Comparison of ENCODE assay signal across 19 cellular contexts in the genomic region with DNA sequence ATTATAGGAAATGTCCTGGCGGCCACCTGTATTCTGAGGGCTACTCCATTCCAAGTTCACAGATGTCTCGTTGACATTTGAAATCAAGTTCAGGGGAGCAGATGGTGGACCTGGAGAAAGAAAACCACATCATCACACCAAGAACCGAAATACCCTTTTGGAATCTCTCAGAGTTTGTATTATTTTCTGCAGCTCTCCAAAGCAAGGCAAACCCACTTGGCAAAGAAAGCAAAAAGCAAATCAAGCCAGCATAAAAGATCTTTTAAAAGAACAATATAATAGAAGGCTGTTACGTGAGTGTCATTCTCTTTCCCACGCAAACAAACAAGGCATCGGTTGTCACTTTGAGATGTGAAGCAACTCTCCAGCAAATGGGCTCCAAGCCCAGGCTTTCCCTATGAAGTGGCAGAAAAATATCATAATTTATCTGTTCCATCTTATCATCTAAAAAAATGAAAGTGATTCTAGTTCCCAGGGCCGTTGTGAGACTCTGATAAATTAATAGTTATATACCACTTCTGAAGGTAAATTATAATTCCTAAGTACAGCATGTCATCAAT.
"Had no signal": no experiment of that assay in that cellular context is flagged by ENCODE, and none has a peak within 500 bp of the region (broad histone marks: within the 10 kb centered on the region; RNA-seq: fewer than 3 reads in every experiment).

No MANE protein-coding gene starts in this region.

- H3K4me3 Mint-ChIP-seq: activated CD4-positive, alpha-beta memory T cell treated with anti-CD3 and anti-CD28 coated beads, Interleukin-2, amount 10 ng/mL, durations not matched to agents 7 days and 5 days; activated CD8-positive, alpha-beta memory T cell treated with anti-CD3 and anti-CD28 coated beads, Interleukin-2, amount 10 ng/mL, durations not matched to agents 7 days and 5 days; activated naive CD8-positive, alpha-beta T cell; memory B cell; naive thymus-derived CD4-positive, alpha-beta T cell; stimulated activated effector memory CD8-positive, alpha-beta T cell treated with anti-CD3 and anti-CD28 coated beads, Interleukin-12 subunit alpha, Interleukin-12 subunit beta, amount 100 ng/mL, for 72 hours; T-helper 2 cell treated with Interferon-gamma antibody and Interleukin-4, amounts not matched to agents 5 μg/mL and 100 μg/mL, for 36 hours; type B pancreatic cell; WTC11 had no signal

- H3K9me3 ChIP-seq: heart right ventricle, mucosa of descending colon, ovary, stomach had no signal

- ATAC-seq: activated CD8-positive, alpha-beta memory T cell treated with anti-CD3 and anti-CD28 coated beads, Interleukin-2, amount 10 ng/mL, durations not matched to agents 7 days and 5 days; mucosa of descending colon; naive thymus-derived CD4-positive, alpha-beta T cell; sciatic nerve; stimulated activated effector memory CD8-positive, alpha-beta T cell treated with anti-CD3 and anti-CD28 coated beads, Interleukin-12 subunit alpha, Interleukin-12 subunit beta, amount 100 ng/mL, for 72 hours; WTC11 had no signal

- H3K27me3 Mint-ChIP-seq: activated CD4-positive, alpha-beta memory T cell treated with anti-CD3 and anti-CD28 coated beads, Interleukin-2, amount 10 ng/mL, durations not matched to agents 7 days and 5 days; activated CD8-positive, alpha-beta memory T cell treated with anti-CD3 and anti-CD28 coated beads, Interleukin-2, amount 10 ng/mL, durations not matched to agents 7 days and 5 days; activated naive CD8-positive, alpha-beta T cell; memory B cell; naive thymus-derived CD4-positive, alpha-beta T cell; type B pancreatic cell had no signal

- H3K27ac ChIP-seq: coronary artery, heart right ventricle, ovary, stomach had no signal

- H3K36me3 Mint-ChIP-seq: activated CD8-positive, alpha-beta memory T cell treated with anti-CD3 and anti-CD28 coated beads, Interleukin-2, amount 10 ng/mL, durations not matched to agents 7 days and 5 days; activated naive CD8-positive, alpha-beta T cell; stimulated activated effector memory CD8-positive, alpha-beta T cell treated with anti-CD3 and anti-CD28 coated beads, Interleukin-12 subunit alpha, Interleukin-12 subunit beta, amount 100 ng/mL, for 72 hours; WTC11 had no signal

- H3K4me3 ChIP-seq: coronary artery, heart right ventricle, mucosa of descending colon, ovary, smooth muscle cell, stomach had no signal

- H3K4me2 ChIP-seq: smooth muscle cell had no signal

- H3K4me1 Mint-ChIP-seq: activated CD4-positive, alpha-beta memory T cell treated with anti-CD3 and anti-CD28 coated beads, Interleukin-2, amount 10 ng/mL, durations not matched to agents 7 days and 5 days; activated CD8-positive, alpha-beta memory T cell treated with anti-CD3 and anti-CD28 coated beads, Interleukin-2, amount 10 ng/mL, durations not matched to agents 7 days and 5 days had no signal

- H3K36me3 ChIP-seq: ovary had no signal

- H3K27me3 ChIP-seq: heart right ventricle, ovary, stomach had no signal

- H3K27ac Mint-ChIP-seq: activated CD4-positive, alpha-beta memory T cell treated with anti-CD3 and anti-CD28 coated beads, Interleukin-2, amount 10 ng/mL, durations not matched to agents 7 days and 5 days; activated CD8-positive, alpha-beta memory T cell treated with anti-CD3 and anti-CD28 coated beads, Interleukin-2, amount 10 ng/mL, durations not matched to agents 7 days and 5 days; activated naive CD8-positive, alpha-beta T cell; memory B cell; naive thymus-derived CD4-positive, alpha-beta T cell; stimulated activated effector memory CD8-positive, alpha-beta T cell treated with anti-CD3 and anti-CD28 coated beads, Interleukin-12 subunit alpha, Interleukin-12 subunit beta, amount 100 ng/mL, for 72 hours; T-helper 2 cell treated with Interferon-gamma antibody and Interleukin-4, amounts not matched to agents 5 μg/mL and 100 μg/mL, for 36 hours; type B pancreatic cell; WTC11 had no signal

- DNase-seq: activated CD4-positive, alpha-beta memory T cell treated with anti-CD3 and anti-CD28 coated beads, Interleukin-2, amount 10 ng/mL, durations not matched to agents 7 days and 5 days; activated CD4-positive, alpha-beta T cell treated with anti-CD3 and anti-CD28 coated beads for 48 hours; activated CD8-positive, alpha-beta memory T cell treated with anti-CD3 and anti-CD28 coated beads, Interleukin-2, amount 10 ng/mL, durations not matched to agents 7 days and 5 days; central memory CD4-positive, alpha-beta T cell; heart right ventricle; mucosa of descending colon; naive thymus-derived CD4-positive, alpha-beta T cell; ovary; stimulated activated CD4-positive, alpha-beta T cell treated with anti-CD3 and anti-CD28 coated beads, Interleukin-4, amount 100 ng/mL, for 24 hours; stomach had no signal

- H3K9me3 Mint-ChIP-seq: activated CD4-positive, alpha-beta memory T cell treated with anti-CD3 and anti-CD28 coated beads, Interleukin-2, amount 10 ng/mL, durations not matched to agents 7 days and 5 days; memory B cell; naive thymus-derived CD4-positive, alpha-beta T cell; stimulated activated effector memory CD8-positive, alpha-beta T cell treated with anti-CD3 and anti-CD28 coated beads, Interleukin-12 subunit alpha, Interleukin-12 subunit beta, amount 100 ng/mL, for 72 hours; T-helper 2 cell treated with Interferon-gamma antibody and Interleukin-4, amounts not matched to agents 5 μg/mL and 100 μg/mL, for 36 hours; type B pancreatic cell; WTC11 had no signal
